In genomic region chr9:21761309-21761901, GRCh38 we compare ENCODE assay signal across 10 cellular contexts. TPM values are rescaled to one million over a fixed set of nuclear protein-coding genes. Genes with fewer than 3 reads are reported as not detected.
DNase-seq lines count a peak whose midpoint lies in the region; ATAC-seq and TF ChIP-seq lines count a peak whose summit lies in the region.
"Had no signal": no experiment of that assay in that cellular context is flagged by ENCODE, and none has a peak within 500 bp of the region (broad histone marks: within the 10 kb centered on the region; RNA-seq: fewer than 3 reads in every experiment).

No MANE protein-coding gene starts in this region.

- intact Hi-C loops in Caco-2 (cut with micrococcal nuclease; ENCODE audit: unreplicated experiment) = no loop called here

- CTCF ChIA-PET in activated CD4-positive, alpha-beta T cell treated with anti-CD3 and anti-CD28 coated beads, Interleukin-2, amount 10 ng/mL, durations not matched to agents 7 days and 5 days (lab: Charles Lee) = no interaction called here
- CTCF ChIA-PET in Caco-2 (lab: Charles Lee) = no interaction called here

- no peak for TF ChIP-seq CTCF in Caco-2 (IDR thresholded peaks at IDR 0.05; ENCODE audit: insufficient read depth in 1 of 2, low read depth in 1 of 2, low read length in 1 of 2, severe bottlenecking in 1 of 2, unreplicated experiment in 1 of 2)

- H3K4me3 Mint-ChIP-seq in activated CD4-positive, alpha-beta T cell treated with anti-CD3 and anti-CD28 coated beads, Interleukin-2, amount 10 ng/mL, durations not matched to agents 7 days and 5 days = peak overlapping the region; percentile 26
- no peak overlapping the region for H3K4me3 Mint-ChIP-seq in Caco-2 (ENCODE audit: unreplicated experiment)

- BruUV-seq in Caco-2 (replicated peaks; lab: Mats Ljungman, UMichigan) = no TSS peak

- POLR2A ChIA-PET in activated CD4-positive, alpha-beta T cell treated with anti-CD3 and anti-CD28 coated beads, Interleukin-2, amount 10 ng/mL, durations not matched to agents 7 days and 5 days (lab: Charles Lee) = interaction anchor here (0.6 kb wide), 2 partner anchors 29 to 184 kb away, joined by 3 read pairs; no protein-coding TSS in a partner anchor
- POLR2A ChIA-PET in Caco-2 (lab: Charles Lee) = no interaction called here

- no peaks in the 10 kb centered on the region for H3K27me3 ChIP-seq in Caco-2 (replicated peaks; ENCODE audit: control insufficient read depth, insufficient read depth, low read length)

- H3K4me1 ChIP-seq in Caco-2 = no peaks in the 10 kb centered on the region

- ATAC-seq in GM21737 (IDR thresholded peaks at IDR 0.05; ENCODE audit: unreplicated experiment) (peak; percentile 69), HG03575 (IDR thresholded peaks at IDR 0.05; ENCODE audit: extremely low read depth, insufficient number of reproducible peaks, low FRiP score, unreplicated experiment) (peak; percentile 85)

- peaks cover 10% of the 10 kb centered on the region for H3K36me3 Mint-ChIP-seq in activated CD4-positive, alpha-beta T cell treated with anti-CD3 and anti-CD28 coated beads, Interleukin-2, amount 10 ng/mL, durations not matched to agents 7 days and 5 days (ENCODE audit: low read depth)
- no peaks in the 10 kb centered on the region for H3K36me3 Mint-ChIP-seq in Caco-2 (ENCODE audit: insufficient read depth, unreplicated experiment)

- H3K27me3 Mint-ChIP-seq in activated CD4-positive, alpha-beta T cell treated with anti-CD3 and anti-CD28 coated beads, Interleukin-2, amount 10 ng/mL, durations not matched to agents 7 days and 5 days = peaks cover 68% of the 10 kb centered on the region
- H3K27me3 Mint-ChIP-seq in Caco-2 (ENCODE audit: insufficient read depth, unreplicated experiment) = no peaks in the 10 kb centered on the region

- H3K4me1 Mint-ChIP-seq in activated CD4-positive, alpha-beta T cell treated with anti-CD3 and anti-CD28 coated beads, Interleukin-2, amount 10 ng/mL, durations not matched to agents 7 days and 5 days = peaks cover 21% of the 10 kb centered on the region
- H3K4me1 Mint-ChIP-seq in Caco-2 (ENCODE audit: low read depth, unreplicated experiment) = no peaks in the 10 kb centered on the region

- H3K4me3 ChIP-seq in Caco-2 (ENCODE audit: low read depth, low read length) = no peak overlapping the region

- DNase-seq in activated CD4-positive, alpha-beta T cell treated with anti-CD3 and anti-CD28 coated beads, Interleukin-2, amount 10 ng/mL, durations not matched to agents 7 days and 5 days = peak; percentile 70
- no peak for DNase-seq in activated CD4-positive, alpha-beta T cell treated with anti-CD3 and anti-CD28 coated beads for 4 hours
- peak in 2 of 3 experiments; percentile 6 to 11 for DNase-seq in stimulated activated CD4-positive, alpha-beta T cell treated with anti-CD3 and anti-CD28 coated beads, TNF-alpha, amount 100 ng/mL, for 24 hours (ENCODE audit: low read depth in 3 of 3)
- no peak for DNase-seq in HT-29 (ENCODE audit: low spot score)
- no peak for DNase-seq in Caco-2
- DNase-seq in NCI-H2227 (lab: John Stamatoyannopoulos, UW; ENCODE audit: unreplicated experiment) = no peak
- DNase-seq: cerebellar nuclear complex, NCI-H187 treated with DMSO at 0.1 percent for 48 hours had no signal

- no peaks in the 10 kb centered on the region for H3K9me3 ChIP-seq in Caco-2

- no peaks in the 10 kb centered on the region for H3K36me3 ChIP-seq in Caco-2 (ENCODE audit: control insufficient read depth, insufficient read depth, low read length)

- no peak overlapping the region for H3K27ac Mint-ChIP-seq in activated CD4-positive, alpha-beta T cell treated with anti-CD3 and anti-CD28 coated beads, Interleukin-2, amount 10 ng/mL, durations not matched to agents 7 days and 5 days
- H3K27ac Mint-ChIP-seq in Caco-2 (ENCODE audit: unreplicated experiment) = no peak overlapping the region

- no peaks in the 10 kb centered on the region for H3K9me3 Mint-ChIP-seq in activated CD4-positive, alpha-beta T cell treated with anti-CD3 and anti-CD28 coated beads, Interleukin-2, amount 10 ng/mL, durations not matched to agents 7 days and 5 days
- H3K9me3 Mint-ChIP-seq in Caco-2 (ENCODE audit: unreplicated experiment) = no peaks in the 10 kb centered on the region

RNA-seq across cellular contexts. Expression of gene MTAP, which starts 41.0 kb away (rescaled TPM):
- 10 to 100 TPM; 51.8 to 57.4 TPM for total RNA-seq in activated CD4-positive, alpha-beta T cell treated with anti-CD3 and anti-CD28 coated beads, Interleukin-2, amount 10 ng/mL, durations not matched to agents 7 days and 5 days
- 61.9 and 63.5 TPM in 2 replicates for total RNA-seq in HT-29 (2014; rRNA removed; shearing (Covaris generic))
- total RNA-seq in Caco-2 (2022) = 42.5 and 53.3 TPM in 2 replicates

Comparison
In these comparisons a context has a peak if more than half of its experiments do, and no peak if none do; other contexts are left out.
1. DNase-seq: peak in activated CD4-positive, alpha-beta T cell treated with anti-CD3 and anti-CD28 coated beads, Interleukin-2, amount 10 ng/mL, durations not matched to agents 7 days and 5 days (single experiment) and stimulated activated CD4-positive, alpha-beta T cell treated with anti-CD3 and anti-CD28 coated beads, TNF-alpha, amount 100 ng/mL, for 24 hours (2 of 3); none in activated CD4-positive, alpha-beta T cell treated with anti-CD3 and anti-CD28 coated beads for 4 hours (0 of 2), HT-29 (single experiment), Caco-2 (0 of 2) and NCI-H2227 (single experiment).